In genomic region chr2:16022548-16023240, GRCh38 we compare ENCODE assay signal across 16 cellular contexts.
DNase-seq lines count a peak whose midpoint lies in the region; ATAC-seq and TF ChIP-seq lines count a peak whose summit lies in the region.
"Had no signal": no experiment of that assay in that cellular context is flagged by ENCODE, and none has a peak within 500 bp of the region (broad histone marks: within the 10 kb centered on the region; RNA-seq: fewer than 3 reads in every experiment).

No MANE protein-coding gene starts in this region.

- peaks cover 0 to 2% (median 0%) of the 10 kb centered on the region in 5 experiments for H3K9me3 Mint-ChIP-seq in brain
- H3K9me3 Mint-ChIP-seq in CD8-positive, alpha-beta T cell, result no peaks in the 10 kb centered on the region

- 0 out of 2 replicates have a peak overlapping the region, but pooled peaks have one; percentile 9 for H3K4me2 ChIP-seq in KMS-11
- no peak overlapping the region for H3K4me2 ChIP-seq in mesendoderm (ENCODE audit: low read length)
- H3K4me2 ChIP-seq: BLaER1 had no signal

- H3K23ac ChIP-seq in mesendoderm (ENCODE audit: low read length), result no peak overlapping the region

- CTCF ChIA-PET in CD8-positive, alpha-beta T cell (lab: Charles Lee), result no interaction called here

- H3K9me3 ChIP-seq in BE2C, result peaks cover 2% of the 10 kb centered on the region; the same call in 1 of the 2 replicates
- no peaks in the 10 kb centered on the region for H3K9me3 ChIP-seq in CD8-positive, alpha-beta T cell (ENCODE audit: low read length)

- intact Hi-C loops in dorsolateral prefrontal cortex (cut with DNase I), result no loop called here
- intact Hi-C loops in CD8-positive, alpha-beta T cell (cut with DNase I, micrococcal nuclease), result no loop called here

- H3K36me3 Mint-ChIP-seq in brain, result no peaks in the 10 kb centered on the region
- H3K36me3 Mint-ChIP-seq in CD8-positive, alpha-beta T cell, result no peaks in the 10 kb centered on the region

- DNase-seq in BE2C, result peak; percentile 94
- DNase-seq in mesendoderm, result peak; percentile 35
- no peak for DNase-seq in NCI-H1048 (lab: John Stamatoyannopoulos, UW)
- DNase-seq in dorsolateral prefrontal cortex, result no peak
- DNase-seq in D341Med (ENCODE audit: low spot score), result no peak
- no peak for DNase-seq in CD8-positive, alpha-beta T cell
- DNase-seq: DMS 273 treated with DMSO at 0.1 percent for 48 hours, GM23248, HCEC 1CT, HFFc6, IMR-90 had no signal

- H3K27ac ChIP-seq in KMS-11 (no peak overlapping the region), mesendoderm (ENCODE audit: low read depth, low read length) (no peak overlapping the region), dorsolateral prefrontal cortex (peak overlapping the region in 2 of 59 donors; percentile 0 to 17)
- H3K27ac ChIP-seq in CD8-positive, alpha-beta T cell (ENCODE audit: low read depth, low read length), result no peak overlapping the region
- H3K27ac ChIP-seq: 22Rv1, BLaER1, GM23248 had no signal

- peaks cover 29% of the 10 kb centered on the region for H3K4me1 ChIP-seq in BE2C
- peaks cover 20% of the 10 kb centered on the region for H3K4me1 ChIP-seq in KMS-11 (ENCODE audit: low read depth, poor library complexity, severe bottlenecking)
- H3K4me1 ChIP-seq in mesendoderm (ENCODE audit: control insufficient read depth, low read depth, low read length), result no peaks in the 10 kb centered on the region
- no peaks in the 10 kb centered on the region for H3K4me1 ChIP-seq in CD8-positive, alpha-beta T cell (ENCODE audit: insufficient read depth, low read length)

- POLR2A ChIA-PET in CD8-positive, alpha-beta T cell (lab: Charles Lee), result no interaction called here

- H3K36me3 ChIP-seq in BE2C (no peaks in the 10 kb centered on the region), KMS-11 (ENCODE audit: insufficient read depth) (no peaks in the 10 kb centered on the region), mesendoderm (ENCODE audit: control insufficient read depth, insufficient read depth, low read length) (no peaks in the 10 kb centered on the region)
- no peaks in the 10 kb centered on the region for H3K36me3 ChIP-seq in CD8-positive, alpha-beta T cell (ENCODE audit: insufficient read depth, low read length)
- H3K36me3 ChIP-seq: BLaER1 had no signal

- no peak overlapping the region for H4K8ac ChIP-seq in mesendoderm (ENCODE audit: low read depth, low read length)

- H3K4me3 ChIP-seq in BE2C (ENCODE audit: low read depth, low read length) (no peak overlapping the region), KMS-11 (IDR thresholded peaks at IDR 0.05; ENCODE audit: insufficient read depth, low read depth, low read length) (no peak overlapping the region), mesendoderm (ENCODE audit: low read length) (no peak overlapping the region), dorsolateral prefrontal cortex (no peak overlapping the region)
- no peak overlapping the region for H3K4me3 ChIP-seq in CD8-positive, alpha-beta T cell (ENCODE audit: low read depth, low read length)
- H3K4me3 ChIP-seq: BLaER1, GM12878, GM23248 had no signal

- H3K9ac ChIP-seq in KMS-11 (no peak overlapping the region), mesendoderm (ENCODE audit: low read length) (no peak overlapping the region)
- H3K9ac ChIP-seq: BLaER1, GM23248 had no signal

- peak overlapping the region; percentile 56 for H3K18ac ChIP-seq in mesendoderm (ENCODE audit: low read length)

- H2BK120ac ChIP-seq in mesendoderm (ENCODE audit: low read depth, low read length), result no peak overlapping the region

- H3K27ac Mint-ChIP-seq in brain, result peak overlapping the region; percentile 11 to 95 (median 62)
- no peak overlapping the region for H3K27ac Mint-ChIP-seq in CD8-positive, alpha-beta T cell
- H3K27ac Mint-ChIP-seq: HFFc6 had no signal

- H2AFZ ChIP-seq in KMS-11 (ENCODE audit: low read depth), result no peak overlapping the region
- H2AFZ ChIP-seq: GM23248 had no signal

- no peaks in the 10 kb centered on the region for H3K79me2 ChIP-seq in KMS-11 (ENCODE audit: insufficient read depth, low read depth)
- H3K79me2 ChIP-seq in mesendoderm (ENCODE audit: control insufficient read depth, insufficient read depth, low read length), result no peaks in the 10 kb centered on the region

- TF ChIP-seq CTCF in BE2C (IDR thresholded peaks at IDR 0.05; ENCODE audit: low read depth, low read length) (no peak), KMS-11 (conservative IDR thresholded peaks at IDR 0.05; ENCODE audit: low read depth, low read length) (no peak), brain (conservative IDR thresholded peaks at IDR 0.05) (no peak), dorsolateral prefrontal cortex (IDR thresholded peaks at IDR 0.05 in 54 of 56, conservative IDR thresholded peaks at IDR 0.05 in 2 of 56; ENCODE audit: low read depth in 1 of 56, partially characterized antibody in 56 of 56) (no peak)
- TF ChIP-seq CTCF in CD8-positive, alpha-beta T cell (IDR thresholded peaks at IDR 0.05), result no peak

- H3K4me3 Mint-ChIP-seq in brain, result peak overlapping the region in 2 of 5 experiments; percentile 39 to 63
- no peak overlapping the region for H3K4me3 Mint-ChIP-seq in CD8-positive, alpha-beta T cell
- H3K4me3 Mint-ChIP-seq: HFFc6 had no signal

- H4K20me1 ChIP-seq in KMS-11 (ENCODE audit: insufficient read depth), result no peaks in the 10 kb centered on the region
- H4K20me1 ChIP-seq: BLaER1 had no signal

- H4K5ac ChIP-seq in mesendoderm (ENCODE audit: low read length), result no peak overlapping the region

- H3K4ac ChIP-seq in mesendoderm (ENCODE audit: low read depth, low read length), result no peak overlapping the region

- peaks cover 42% of the 10 kb centered on the region for H3K4me1 Mint-ChIP-seq in brain
- no peaks in the 10 kb centered on the region for H3K4me1 Mint-ChIP-seq in CD8-positive, alpha-beta T cell (ENCODE audit: low read depth)

- H3K27me3 ChIP-seq in BE2C (no peaks in the 10 kb centered on the region; the same call in 1 of the 2 replicates), KMS-11 (ENCODE audit: insufficient read depth, low read depth) (no peaks in the 10 kb centered on the region), mesendoderm (ENCODE audit: insufficient read depth, low read length, poor library complexity) (no peaks in the 10 kb centered on the region), dorsolateral prefrontal cortex (peaks cover 0 to 7% (median 0%) of the 10 kb centered on the region in 45 donors)
- H3K27me3 ChIP-seq in CD8-positive, alpha-beta T cell (ENCODE audit: insufficient read depth, low read length), result no peaks in the 10 kb centered on the region
- H3K27me3 ChIP-seq: BLaER1 had no signal

- H2BK5ac ChIP-seq in mesendoderm (ENCODE audit: low read length), result no peak overlapping the region

- no peak overlapping the region for H2BK15ac ChIP-seq in mesendoderm (replicated peaks; ENCODE audit: low read depth)

- peaks cover 11% of the 10 kb centered on the region for H3K27me3 Mint-ChIP-seq in brain
- peaks cover 2% of the 10 kb centered on the region for H3K27me3 Mint-ChIP-seq in CD8-positive, alpha-beta T cell (ENCODE audit: low read depth)

- H2AK5ac ChIP-seq in mesendoderm (ENCODE audit: low read length), result no peak overlapping the region

- ATAC-seq in CD8-positive, alpha-beta T cell, result no peak
- ATAC-seq: GM12878 had no signal

- H3K79me1 ChIP-seq in mesendoderm (ENCODE audit: low read length), result no peaks in the 10 kb centered on the region

- no peak overlapping the region for H3K56ac ChIP-seq in mesendoderm (ENCODE audit: low read length)

- WGBS in mesendoderm (ENCODE audit: extremely low coverage, insufficient coverage, low lambda C conversion rate), result no CpG with 5 or more reads among the region's 6 CpGs

Comparison
In these comparisons a context has a peak if more than half of its experiments do, and no peak if none do; other contexts are left out.
1. DNase-seq: peak in BE2C (single experiment) and mesendoderm (single experiment); none in NCI-H1048 (single experiment), dorsolateral prefrontal cortex (0 of 10), D341Med (single experiment) and CD8-positive, alpha-beta T cell (0 of 7).